ENCODE assay signal across 9 cellular contexts in genomic region chr6:52724406-52725121, GRCh38. TPM values are rescaled to one million over a fixed set of nuclear protein-coding genes. Genes with fewer than 3 reads are reported as not detected.
DNase-seq lines count a peak whose midpoint lies in the region; ATAC-seq and TF ChIP-seq lines count a peak whose summit lies in the region.
"Had no signal": no experiment of that assay in that cellular context is flagged by ENCODE, and none has a peak within 500 bp of the region (broad histone marks: within the 10 kb centered on the region; RNA-seq: fewer than 3 reads in every experiment).

No MANE protein-coding gene starts in this region.

- no TSS peak for BruUV-seq in PC-3 (replicated peaks; lab: Mats Ljungman, UMichigan)

- H4K20me1 ChIP-seq in DOHH2 (ENCODE audit: control insufficient read depth, insufficient read depth, low read depth, low read length) (no peaks in the 10 kb centered on the region), PC-3 (ENCODE audit: low read length) (no peaks in the 10 kb centered on the region)

- H3K4me3 ChIP-seq in DOHH2 (ENCODE audit: low read length) (no peak overlapping the region), PC-3 (ENCODE audit: low read length) (peak overlapping the region; percentile 31), fibroblast of pulmonary artery (replicated peaks; ENCODE audit: low read depth, low read length) (no peak overlapping the region), upper lobe of left lung (no peak overlapping the region)

- H3K27ac ChIP-seq in DOHH2 (ENCODE audit: low read depth, low read length) (no peak overlapping the region), PC-3 (ENCODE audit: low read length) (peak overlapping the region; percentile 94), upper lobe of left lung (peak overlapping the region in 2 of 4 donors; percentile 32 to 57)

- H3K4me2 ChIP-seq in DOHH2 (ENCODE audit: low read length): no peak overlapping the region
- peak overlapping the region; percentile 72 for H3K4me2 ChIP-seq in PC-3 (ENCODE audit: low read length)

- peak overlapping the region; percentile 23 for H2AFZ ChIP-seq in PC-3 (ENCODE audit: low read length)

- TF ChIP-seq EP300 in upper lobe of left lung (IDR thresholded peaks at IDR 0.05): no peak

- intact Hi-C loops in PC-3 (cut with micrococcal nuclease): loop anchor here (5.0 to 10.0 kb wide), 2 partner anchors 160 to 273 kb away; partner anchors contain the start of gene GSTA4

- CTCF ChIA-PET in PC-3 (lab: Charles Lee): interaction anchor here (0.7 kb wide), 1 partner anchor 45 kb away, joined by 9 read pairs; no protein-coding TSS in a partner anchor

- ATAC-seq in GM21515 (IDR thresholded peaks at IDR 0.05; ENCODE audit: unreplicated experiment) (peak; percentile 98), PC-3 (peak; percentile 35; the same call in 1 of the 2 replicates), upper lobe of left lung (ENCODE audit: low FRiP score in 2 of 2) (peak; percentile 82 to 87)

- DNase-seq in HS-5 (ENCODE audit: low read depth): peak; percentile 50
- DNase-seq in PC-3: peak; percentile 80
- DNase-seq in activated T-cell treated with anti-CD3 and anti-CD28 coated beads for 48 hours (ENCODE audit: low read depth): peak; percentile 46
- peak; percentile 73 for DNase-seq in fibroblast of pulmonary artery (ENCODE audit: low read depth)
- DNase-seq in occipital lobe (lab: John Stamatoyannopoulos, UW): peak; percentile 17
- peak in 1 of 2 donors; percentile 82 for DNase-seq in upper lobe of left lung

- H3K9me2 ChIP-seq in DOHH2 (replicated peaks; ENCODE audit: control insufficient read depth, low read length) (no peaks in the 10 kb centered on the region), PC-3 (replicated peaks; ENCODE audit: low read length) (no peaks in the 10 kb centered on the region)

- peak overlapping the region; percentile 49 for H3K9ac ChIP-seq in PC-3 (ENCODE audit: low read length)

- H3K27me3 ChIP-seq in DOHH2 (ENCODE audit: control insufficient read depth, low read length): no peaks in the 10 kb centered on the region
- H3K27me3 ChIP-seq in PC-3 (ENCODE audit: low read length): no peaks in the 10 kb centered on the region
- H3K27me3 ChIP-seq in upper lobe of left lung: no peaks in the 10 kb centered on the region

- TF ChIP-seq POLR2A in upper lobe of left lung (IDR thresholded peaks at IDR 0.05): no peak

- no peaks in the 10 kb centered on the region for H3F3A ChIP-seq in DOHH2 (ENCODE audit: control insufficient read depth, insufficient read depth)
- peaks cover 12% of the 10 kb centered on the region for H3F3A ChIP-seq in PC-3 (ENCODE audit: low read length, unreplicated experiment)

- TF ChIP-seq CTCF in DOHH2 (IDR thresholded peaks at IDR 0.05; ENCODE audit: low read depth, low read length, poor library complexity, severe bottlenecking): peak; percentile 82
- peak; percentile 86 for TF ChIP-seq CTCF in PC-3 (conservative IDR thresholded peaks at IDR 0.05; ENCODE audit: low read depth, low read length)
- TF ChIP-seq CTCF in fibroblast of pulmonary artery (IDR thresholded peaks at IDR 0.05; ENCODE audit: low read length, missing control alignments): peak; percentile 70
- TF ChIP-seq CTCF in upper lobe of left lung (IDR thresholded peaks at IDR 0.05): peak in 4 of 6 experiments; percentile 31 to 46 (median 38)

- POLR2A ChIA-PET in PC-3 (lab: Charles Lee; ENCODE audit: unreplicated experiment): no interaction called here

- H3K36me3 ChIP-seq in DOHH2 (ENCODE audit: control insufficient read depth, low read length) (no peaks in the 10 kb centered on the region), PC-3 (ENCODE audit: low read depth, low read length) (no peaks in the 10 kb centered on the region), upper lobe of left lung (no peaks in the 10 kb centered on the region)

- 78 to 79% methylated on average over 13 of the region's 13 CpGs for WGBS in upper lobe of left lung, 2 donors

- H3K4me1 ChIP-seq in DOHH2 (ENCODE audit: control insufficient read depth, low read length) (no peaks in the 10 kb centered on the region), PC-3 (ENCODE audit: insufficient read depth, low read length) (peaks cover 48% of the 10 kb centered on the region), upper lobe of left lung (peaks cover 0 to 13% (median 0%) of the 10 kb centered on the region in 4 donors)

- no peaks in the 10 kb centered on the region for H3K9me3 ChIP-seq in DOHH2 (ENCODE audit: control insufficient read depth, insufficient read depth, low read length)
- no peaks in the 10 kb centered on the region for H3K9me3 ChIP-seq in PC-3 (ENCODE audit: low read length)
- H3K9me3 ChIP-seq in upper lobe of left lung: no peaks in the 10 kb centered on the region

- H3K79me2 ChIP-seq in DOHH2 (ENCODE audit: control insufficient read depth, low read length) (no peaks in the 10 kb centered on the region), PC-3 (ENCODE audit: low read length) (no peaks in the 10 kb centered on the region)

RNA-seq across cellular contexts. Expression of gene GSTA2, which starts 38.7 kb away (rescaled TPM):
- not detected in 2 replicates for total RNA-seq in PC-3 (2014; rRNA removed)
- not detected for total RNA-seq in occipital lobe
- 10 to 100 TPM in 1 of 6 donors, 1 to 10 TPM in 2, under 1 TPM in 1, not detected in 2; 0.40 to 35.8 (median 1.6) TPM for total RNA-seq in upper lobe of left lung
- total RNA-seq: frontal cortex had no signal

RNA-seq across cellular contexts. Expression of gene TMEM14A, which starts 53.7 kb away (rescaled TPM):
- total RNA-seq in PC-3 (2014; rRNA removed): 54.7 and 65.4 TPM in 2 replicates
- 104 TPM for total RNA-seq in occipital lobe
- 10 to 100 TPM in 4 of 6 donors, 1 to 10 TPM in 1, not detected in 1; 8.7 to 25.3 (median 14.3) TPM for total RNA-seq in upper lobe of left lung

Comparison
In these comparisons a context has a peak if more than half of its experiments do, and no peak if none do; other contexts are left out.
1. ATAC-seq: peak in every context shown above with its lines; median percentile 98 in GM21515; 84 in upper lobe of left lung; 35 in PC-3.